ENCODE assay signal across 8 cellular contexts in the genomic region with DNA sequence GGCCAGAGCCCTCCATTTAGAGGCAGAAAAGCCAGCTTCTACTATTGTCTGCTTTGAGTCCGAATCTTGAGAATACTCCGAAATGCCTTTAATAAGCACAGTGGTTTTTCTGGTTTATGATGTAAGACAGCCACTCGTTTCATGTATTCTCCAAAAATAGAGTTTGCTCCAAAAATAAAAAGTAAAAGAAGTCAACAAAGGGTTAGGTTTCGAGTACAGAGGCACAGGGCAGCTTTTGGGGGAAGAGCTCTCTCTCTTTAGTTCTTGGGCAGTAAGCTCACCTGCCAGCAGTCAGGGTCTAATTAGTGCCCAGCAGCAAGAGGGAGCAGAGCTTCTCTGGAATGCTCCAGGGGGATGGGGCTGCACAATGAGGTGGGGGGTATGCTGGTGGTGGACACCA. TPM values are rescaled to one million over a fixed set of nuclear protein-coding genes. Genes with fewer than 3 reads are reported as not detected.
A peak's percentile ranks its signal among the peaks of the same experiment; 100 is the strongest.
DNase-seq lines count a peak whose midpoint lies in the region; ATAC-seq and TF ChIP-seq lines count a peak whose summit lies in the region.

No MANE protein-coding gene starts in this region.

- H2AFZ ChIP-seq in GM23248 (no peak overlapping the region), MM.1S (ENCODE audit: low read length) (no peak overlapping the region)

- no peaks in the 10 kb centered on the region for H3K9me3 ChIP-seq in GM23248 (ENCODE audit: low read depth)
- H3K9me3 ChIP-seq in MM.1S (replicated peaks; ENCODE audit: insufficient read depth, low read length): no peaks in the 10 kb centered on the region

- no peak for DNase-seq in GM23248
- DNase-seq in MM.1S: peak; percentile 92
- no peak for DNase-seq in AG20443 (ENCODE audit: low spot score)
- no peak for DNase-seq in AML-193 (lab: John Stamatoyannopoulos, UW)
- DNase-seq in DMS153 (lab: John Stamatoyannopoulos, UW): no peak
- DNase-seq in AG08395 (ENCODE audit: low spot score): no peak

- WGBS in GM23248 (ENCODE audit: low coverage in 1 of 2, low lambda C conversion rate in 2 of 2, missing lambda C conversion rate in 2 of 2), 2 experiments: 70 to 72% methylated on average over 4 of the region's 4 CpGs

- in situ Hi-C loops in GM23248 (cut with MboI): no loop called here

- H3K4me1 ChIP-seq in GM23248 (ENCODE audit: insufficient read depth) (peaks cover 84% of the 10 kb centered on the region), MM.1S (ENCODE audit: low read length) (peaks cover 69% of the 10 kb centered on the region), rectal smooth muscle tissue (ENCODE audit: control insufficient read depth, insufficient read depth, low read length) (peaks cover 47% of the 10 kb centered on the region)

- H3K9me2 ChIP-seq in GM23248 (ENCODE audit: insufficient read depth) (no peaks in the 10 kb centered on the region), MM.1S (replicated peaks; ENCODE audit: insufficient read depth, low read length) (no peaks in the 10 kb centered on the region)

- H3K27me3 ChIP-seq in GM23248 (replicated peaks; ENCODE audit: insufficient read depth): no peaks in the 10 kb centered on the region
- H3K27me3 ChIP-seq in MM.1S (replicated peaks; ENCODE audit: insufficient read depth, low read length): no peaks in the 10 kb centered on the region
- no peaks in the 10 kb centered on the region for H3K27me3 ChIP-seq in rectal smooth muscle tissue (ENCODE audit: control insufficient read depth, insufficient read depth, low read length)

- H3K4me3 ChIP-seq in GM23248 (no peak overlapping the region), MM.1S (ENCODE audit: low read length) (peak overlapping the region; percentile 35), rectal smooth muscle tissue (ENCODE audit: low read length) (no peak overlapping the region)

- peak overlapping the region; percentile 50 for H3K9ac ChIP-seq in GM23248
- peak overlapping the region; percentile 48 for H3K9ac ChIP-seq in MM.1S (ENCODE audit: low read length)
- H3K9ac ChIP-seq in rectal smooth muscle tissue (ENCODE audit: low read length): no peak overlapping the region

- no peak for TF ChIP-seq CTCF in MM.1S (IDR thresholded peaks at IDR 0.05; ENCODE audit: low read length)

- peak; percentile 60 for ATAC-seq in GM18519 (IDR thresholded peaks at IDR 0.05; ENCODE audit: low FRiP score, unreplicated experiment)

- H4K20me1 ChIP-seq in GM23248 (ENCODE audit: insufficient read depth) (no peaks in the 10 kb centered on the region), MM.1S (ENCODE audit: insufficient read depth, low read length) (no peaks in the 10 kb centered on the region)

- H3K36me3 ChIP-seq in GM23248 (ENCODE audit: low read depth): peaks cover 11% of the 10 kb centered on the region
- H3K36me3 ChIP-seq in MM.1S (replicated peaks; ENCODE audit: insufficient read depth, low read length): peaks cover 14% of the 10 kb centered on the region
- H3K36me3 ChIP-seq in rectal smooth muscle tissue (ENCODE audit: control insufficient read depth, insufficient read depth, low read length): no peaks in the 10 kb centered on the region

- H3K4me2 ChIP-seq in GM23248 (ENCODE audit: unreplicated experiment) (peak overlapping the region; percentile 51), MM.1S (ENCODE audit: low read depth, low read length) (peak overlapping the region; percentile 69)

- H3K27ac ChIP-seq in GM23248: peak overlapping the region; percentile 98
- peak overlapping the region; percentile 82 for H3K27ac ChIP-seq in MM.1S (ENCODE audit: low read length)
- peak overlapping the region; percentile 30 for H3K27ac ChIP-seq in rectal smooth muscle tissue (ENCODE audit: low read depth, low read length)

- H3F3A ChIP-seq in GM23248 (ENCODE audit: insufficient read depth) (peaks cover 84% of the 10 kb centered on the region), MM.1S (ENCODE audit: insufficient read depth, low read length) (peaks cover 45% of the 10 kb centered on the region)

- H3K79me2 ChIP-seq in GM23248 (ENCODE audit: insufficient read depth): peaks cover 100% of the 10 kb centered on the region
- H3K79me2 ChIP-seq in MM.1S (ENCODE audit: low read length): peaks cover 97% of the 10 kb centered on the region

RNA-seq across cellular contexts. Expression of gene CREB3L2, which starts 20.2 kb away (rescaled TPM):
- total RNA-seq in GM23248 (2014; rRNA removed; shearing (Covaris generic)): 43.7 and 67.9 TPM in 2 replicates
- 49.7 and 53.7 TPM in 2 replicates for polyA plus RNA-seq in GM23248 (2016; fragmentation: Nextera tagmentation; extraction: Ambion mirVana)

Comparison
In these comparisons a context has a peak if more than half of its experiments do, and no peak if none do; other contexts are left out.
1. H3K27ac ChIP-seq: peak in every context shown above with its lines; median percentile 98 in GM23248; 82 in MM.1S; 30 in rectal smooth muscle tissue.